Comparison of ENCODE assay signal across 1 cellular context in the genomic region with DNA sequence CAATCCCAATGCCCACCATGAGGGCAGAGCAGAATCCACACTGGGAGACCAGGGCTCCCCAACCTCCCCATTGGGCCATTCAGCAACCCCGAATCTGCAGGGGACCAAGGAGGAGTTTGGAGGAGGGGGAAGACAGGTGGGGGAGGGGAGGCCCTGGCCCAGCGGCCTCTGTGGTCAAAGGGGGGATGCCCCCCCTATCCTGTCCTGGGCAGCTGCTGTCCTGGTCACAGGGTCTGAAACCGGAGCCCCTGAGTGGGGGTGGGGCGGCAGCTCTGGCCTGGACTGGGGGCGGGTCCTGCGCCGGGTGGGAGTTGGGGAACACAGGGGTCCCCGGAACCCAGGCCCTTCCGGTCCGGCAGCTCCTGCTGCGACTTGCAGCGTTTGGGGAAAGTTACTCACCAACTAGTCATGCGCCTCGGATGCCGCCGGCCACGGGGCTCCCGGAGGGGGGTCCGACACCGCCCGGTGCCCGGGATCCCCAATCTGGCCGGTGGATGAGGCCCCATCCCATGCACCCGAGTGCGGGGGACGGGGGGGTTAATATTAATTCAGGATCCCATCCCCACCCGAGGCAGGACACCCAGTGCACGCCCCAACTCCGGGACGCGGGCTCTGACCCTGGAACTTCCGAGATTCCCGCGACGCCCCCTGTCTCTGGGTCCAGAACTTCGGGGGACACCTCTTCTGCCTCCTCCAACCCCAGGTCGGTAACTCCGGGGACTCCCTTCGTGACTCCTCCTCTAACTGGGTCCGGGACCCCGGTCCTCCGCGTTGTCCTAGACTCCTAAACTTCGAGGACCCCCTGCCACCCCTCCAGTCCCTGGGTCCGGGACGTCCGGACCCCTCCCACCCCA.
TF ChIP-seq lines count a peak whose summit lies in the region.

No MANE protein-coding gene starts in this region.

TF ChIP-seq in GM12878, 131 proteins besides CTCF, POLR2A, EP300 and RAD21 (continues in another document):
- TF ChIP-seq SUZ12 (IDR thresholded peaks at IDR 0.05; ENCODE audit: unreplicated experiment) (peak; percentile 45), TARDBP (IDR thresholded peaks at IDR 0.05; ENCODE audit: borderline replicate concordance) (no peak), CBX5 (IDR thresholded peaks at IDR 0.05; ENCODE audit: low read depth) (no peak), SP1 (IDR thresholded peaks at IDR 0.05; ENCODE audit: low read depth, low read length) (no peak), BHLHE40 (IDR thresholded peaks at IDR 0.05; ENCODE audit: borderline replicate concordance in 1 of 2, low read depth in 2 of 2, low read length in 1 of 2) (peak in 1 of 2 experiments; percentile 9; a peak in 1 of 4 replicates), STAT1 (conservative IDR thresholded peaks at IDR 0.05) (no peak), CHD2 (IDR thresholded peaks at IDR 0.05; ENCODE audit: borderline replicate concordance, low read depth, low read length) (peak; percentile 52; the same call in 1 of the 2 replicates), CEBPB (IDR thresholded peaks at IDR 0.05; ENCODE audit: borderline replicate concordance in 1 of 2, low read depth in 2 of 2, low read length in 2 of 2) (no peak), POLR2AphosphoS2 (IDR thresholded peaks at IDR 0.05; ENCODE audit: low read depth, low read length) (no peak), GABPA (IDR thresholded peaks at IDR 0.05; ENCODE audit: low read depth) (no peak), SPI1 (IDR thresholded peaks at IDR 0.05; ENCODE audit: borderline replicate concordance, insufficient read depth, low read depth, low read length) (no peak), RUNX3 (IDR thresholded peaks at IDR 0.05; ENCODE audit: low read length) (peak; percentile 27; the same call in 1 of the 2 replicates), CREM (IDR thresholded peaks at IDR 0.05; ENCODE audit: low read depth) (no peak), CHD4 (IDR thresholded peaks at IDR 0.05) (no peak), LARP7 (IDR thresholded peaks at IDR 0.05) (0 out of 2 replicates have a peak, but pooled peaks have one; percentile 26), MEF2A (IDR thresholded peaks at IDR 0.05; ENCODE audit: insufficient read depth, low read depth, low read length) (no peak)
- TF ChIP-seq, protein P1, sequence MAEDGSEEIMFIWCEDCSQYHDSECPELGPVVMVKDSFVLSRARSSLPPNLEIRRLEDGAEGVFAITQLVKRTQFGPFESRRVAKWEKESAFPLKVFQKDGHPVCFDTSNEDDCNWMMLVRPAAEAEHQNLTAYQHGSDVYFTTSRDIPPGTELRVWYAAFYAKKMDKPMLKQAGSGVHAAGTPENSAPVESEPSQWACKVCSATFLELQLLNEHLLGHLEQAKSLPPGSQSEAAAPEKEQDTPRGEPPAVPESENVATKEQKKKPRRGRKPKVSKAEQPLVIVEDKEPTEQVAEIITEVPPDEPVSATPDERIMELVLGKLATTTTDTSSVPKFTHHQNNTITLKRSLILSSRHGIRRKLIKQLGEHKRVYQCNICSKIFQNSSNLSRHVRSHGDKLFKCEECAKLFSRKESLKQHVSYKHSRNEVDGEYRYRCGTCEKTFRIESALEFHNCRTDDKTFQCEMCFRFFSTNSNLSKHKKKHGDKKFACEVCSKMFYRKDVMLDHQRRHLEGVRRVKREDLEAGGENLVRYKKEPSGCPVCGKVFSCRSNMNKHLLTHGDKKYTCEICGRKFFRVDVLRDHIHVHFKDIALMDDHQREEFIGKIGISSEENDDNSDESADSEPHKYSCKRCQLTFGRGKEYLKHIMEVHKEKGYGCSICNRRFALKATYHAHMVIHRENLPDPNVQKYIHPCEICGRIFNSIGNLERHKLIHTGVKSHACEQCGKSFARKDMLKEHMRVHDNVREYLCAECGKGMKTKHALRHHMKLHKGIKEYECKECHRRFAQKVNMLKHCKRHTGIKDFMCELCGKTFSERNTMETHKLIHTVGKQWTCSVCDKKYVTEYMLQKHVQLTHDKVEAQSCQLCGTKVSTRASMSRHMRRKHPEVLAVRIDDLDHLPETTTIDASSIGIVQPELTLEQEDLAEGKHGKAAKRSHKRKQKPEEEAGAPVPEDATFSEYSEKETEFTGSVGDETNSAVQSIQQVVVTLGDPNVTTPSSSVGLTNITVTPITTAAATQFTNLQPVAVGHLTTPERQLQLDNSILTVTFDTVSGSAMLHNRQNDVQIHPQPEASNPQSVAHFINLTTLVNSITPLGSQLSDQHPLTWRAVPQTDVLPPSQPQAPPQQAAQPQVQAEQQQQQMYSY (CRISPR knock-in tag; IDR thresholded peaks at IDR 0.05) = no peak
- TF ChIP-seq, protein P2, sequence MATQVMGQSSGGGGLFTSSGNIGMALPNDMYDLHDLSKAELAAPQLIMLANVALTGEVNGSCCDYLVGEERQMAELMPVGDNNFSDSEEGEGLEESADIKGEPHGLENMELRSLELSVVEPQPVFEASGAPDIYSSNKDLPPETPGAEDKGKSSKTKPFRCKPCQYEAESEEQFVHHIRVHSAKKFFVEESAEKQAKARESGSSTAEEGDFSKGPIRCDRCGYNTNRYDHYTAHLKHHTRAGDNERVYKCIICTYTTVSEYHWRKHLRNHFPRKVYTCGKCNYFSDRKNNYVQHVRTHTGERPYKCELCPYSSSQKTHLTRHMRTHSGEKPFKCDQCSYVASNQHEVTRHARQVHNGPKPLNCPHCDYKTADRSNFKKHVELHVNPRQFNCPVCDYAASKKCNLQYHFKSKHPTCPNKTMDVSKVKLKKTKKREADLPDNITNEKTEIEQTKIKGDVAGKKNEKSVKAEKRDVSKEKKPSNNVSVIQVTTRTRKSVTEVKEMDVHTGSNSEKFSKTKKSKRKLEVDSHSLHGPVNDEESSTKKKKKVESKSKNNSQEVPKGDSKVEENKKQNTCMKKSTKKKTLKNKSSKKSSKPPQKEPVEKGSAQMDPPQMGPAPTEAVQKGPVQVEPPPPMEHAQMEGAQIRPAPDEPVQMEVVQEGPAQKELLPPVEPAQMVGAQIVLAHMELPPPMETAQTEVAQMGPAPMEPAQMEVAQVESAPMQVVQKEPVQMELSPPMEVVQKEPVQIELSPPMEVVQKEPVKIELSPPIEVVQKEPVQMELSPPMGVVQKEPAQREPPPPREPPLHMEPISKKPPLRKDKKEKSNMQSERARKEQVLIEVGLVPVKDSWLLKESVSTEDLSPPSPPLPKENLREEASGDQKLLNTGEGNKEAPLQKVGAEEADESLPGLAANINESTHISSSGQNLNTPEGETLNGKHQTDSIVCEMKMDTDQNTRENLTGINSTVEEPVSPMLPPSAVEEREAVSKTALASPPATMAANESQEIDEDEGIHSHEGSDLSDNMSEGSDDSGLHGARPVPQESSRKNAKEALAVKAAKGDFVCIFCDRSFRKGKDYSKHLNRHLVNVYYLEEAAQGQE (IDR thresholded peaks at IDR 0.05; ENCODE audit: low read depth, low read length) = no peak
- TF ChIP-seq, protein P3, sequence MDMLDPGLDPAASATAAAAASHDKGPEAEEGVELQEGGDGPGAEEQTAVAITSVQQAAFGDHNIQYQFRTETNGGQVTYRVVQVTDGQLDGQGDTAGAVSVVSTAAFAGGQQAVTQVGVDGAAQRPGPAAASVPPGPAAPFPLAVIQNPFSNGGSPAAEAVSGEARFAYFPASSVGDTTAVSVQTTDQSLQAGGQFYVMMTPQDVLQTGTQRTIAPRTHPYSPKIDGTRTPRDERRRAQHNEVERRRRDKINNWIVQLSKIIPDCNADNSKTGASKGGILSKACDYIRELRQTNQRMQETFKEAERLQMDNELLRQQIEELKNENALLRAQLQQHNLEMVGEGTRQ (IDR thresholded peaks at IDR 0.05; ENCODE audit: borderline replicate concordance, low read depth, low read length) = no peak
- TF ChIP-seq, protein P4, sequence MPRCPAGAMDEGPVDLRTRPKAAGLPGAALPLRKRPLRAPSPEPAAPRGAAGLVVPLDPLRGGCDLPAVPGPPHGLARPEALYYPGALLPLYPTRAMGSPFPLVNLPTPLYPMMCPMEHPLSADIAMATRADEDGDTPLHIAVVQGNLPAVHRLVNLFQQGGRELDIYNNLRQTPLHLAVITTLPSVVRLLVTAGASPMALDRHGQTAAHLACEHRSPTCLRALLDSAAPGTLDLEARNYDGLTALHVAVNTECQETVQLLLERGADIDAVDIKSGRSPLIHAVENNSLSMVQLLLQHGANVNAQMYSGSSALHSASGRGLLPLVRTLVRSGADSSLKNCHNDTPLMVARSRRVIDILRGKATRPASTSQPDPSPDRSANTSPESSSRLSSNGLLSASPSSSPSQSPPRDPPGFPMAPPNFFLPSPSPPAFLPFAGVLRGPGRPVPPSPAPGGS (IDR thresholded peaks at IDR 0.05; ENCODE audit: borderline replicate concordance, insufficient read depth, low read depth, low read length, poor library complexity, severe bottlenecking) = no peak
- TF ChIP-seq, protein P5, sequence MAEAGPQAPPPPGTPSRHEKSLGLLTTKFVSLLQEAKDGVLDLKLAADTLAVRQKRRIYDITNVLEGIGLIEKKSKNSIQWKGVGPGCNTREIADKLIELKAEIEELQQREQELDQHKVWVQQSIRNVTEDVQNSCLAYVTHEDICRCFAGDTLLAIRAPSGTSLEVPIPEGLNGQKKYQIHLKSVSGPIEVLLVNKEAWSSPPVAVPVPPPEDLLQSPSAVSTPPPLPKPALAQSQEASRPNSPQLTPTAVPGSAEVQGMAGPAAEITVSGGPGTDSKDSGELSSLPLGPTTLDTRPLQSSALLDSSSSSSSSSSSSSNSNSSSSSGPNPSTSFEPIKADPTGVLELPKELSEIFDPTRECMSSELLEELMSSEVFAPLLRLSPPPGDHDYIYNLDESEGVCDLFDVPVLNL (IDR thresholded peaks at IDR 0.05; ENCODE audit: low read depth, low read length) = no peak
- TF ChIP-seq, protein P6, sequence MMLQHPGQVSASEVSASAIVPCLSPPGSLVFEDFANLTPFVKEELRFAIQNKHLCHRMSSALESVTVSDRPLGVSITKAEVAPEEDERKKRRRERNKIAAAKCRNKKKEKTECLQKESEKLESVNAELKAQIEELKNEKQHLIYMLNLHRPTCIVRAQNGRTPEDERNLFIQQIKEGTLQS (IDR thresholded peaks at IDR 0.05; ENCODE audit: borderline replicate concordance, extremely low read depth, low read depth, low read length) = no peak
- TF ChIP-seq, protein P7, sequence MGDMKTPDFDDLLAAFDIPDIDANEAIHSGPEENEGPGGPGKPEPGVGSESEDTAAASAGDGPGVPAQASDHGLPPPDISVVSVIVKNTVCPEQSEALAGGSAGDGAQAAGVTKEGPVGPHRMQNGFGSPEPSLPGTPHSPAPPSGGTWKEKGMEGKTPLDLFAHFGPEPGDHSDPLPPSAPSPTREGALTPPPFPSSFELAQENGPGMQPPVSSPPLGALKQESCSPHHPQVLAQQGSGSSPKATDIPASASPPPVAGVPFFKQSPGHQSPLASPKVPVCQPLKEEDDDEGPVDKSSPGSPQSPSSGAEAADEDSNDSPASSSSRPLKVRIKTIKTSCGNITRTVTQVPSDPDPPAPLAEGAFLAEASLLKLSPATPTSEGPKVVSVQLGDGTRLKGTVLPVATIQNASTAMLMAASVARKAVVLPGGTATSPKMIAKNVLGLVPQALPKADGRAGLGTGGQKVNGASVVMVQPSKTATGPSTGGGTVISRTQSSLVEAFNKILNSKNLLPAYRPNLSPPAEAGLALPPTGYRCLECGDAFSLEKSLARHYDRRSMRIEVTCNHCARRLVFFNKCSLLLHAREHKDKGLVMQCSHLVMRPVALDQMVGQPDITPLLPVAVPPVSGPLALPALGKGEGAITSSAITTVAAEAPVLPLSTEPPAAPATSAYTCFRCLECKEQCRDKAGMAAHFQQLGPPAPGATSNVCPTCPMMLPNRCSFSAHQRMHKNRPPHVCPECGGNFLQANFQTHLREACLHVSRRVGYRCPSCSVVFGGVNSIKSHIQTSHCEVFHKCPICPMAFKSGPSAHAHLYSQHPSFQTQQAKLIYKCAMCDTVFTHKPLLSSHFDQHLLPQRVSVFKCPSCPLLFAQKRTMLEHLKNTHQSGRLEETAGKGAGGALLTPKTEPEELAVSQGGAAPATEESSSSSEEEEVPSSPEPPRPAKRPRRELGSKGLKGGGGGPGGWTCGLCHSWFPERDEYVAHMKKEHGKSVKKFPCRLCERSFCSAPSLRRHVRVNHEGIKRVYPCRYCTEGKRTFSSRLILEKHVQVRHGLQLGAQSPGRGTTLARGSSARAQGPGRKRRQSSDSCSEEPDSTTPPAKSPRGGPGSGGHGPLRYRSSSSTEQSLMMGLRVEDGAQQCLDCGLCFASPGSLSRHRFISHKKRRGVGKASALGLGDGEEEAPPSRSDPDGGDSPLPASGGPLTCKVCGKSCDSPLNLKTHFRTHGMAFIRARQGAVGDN (IDR thresholded peaks at IDR 0.05) = no peak
- TF ChIP-seq, protein P8, sequence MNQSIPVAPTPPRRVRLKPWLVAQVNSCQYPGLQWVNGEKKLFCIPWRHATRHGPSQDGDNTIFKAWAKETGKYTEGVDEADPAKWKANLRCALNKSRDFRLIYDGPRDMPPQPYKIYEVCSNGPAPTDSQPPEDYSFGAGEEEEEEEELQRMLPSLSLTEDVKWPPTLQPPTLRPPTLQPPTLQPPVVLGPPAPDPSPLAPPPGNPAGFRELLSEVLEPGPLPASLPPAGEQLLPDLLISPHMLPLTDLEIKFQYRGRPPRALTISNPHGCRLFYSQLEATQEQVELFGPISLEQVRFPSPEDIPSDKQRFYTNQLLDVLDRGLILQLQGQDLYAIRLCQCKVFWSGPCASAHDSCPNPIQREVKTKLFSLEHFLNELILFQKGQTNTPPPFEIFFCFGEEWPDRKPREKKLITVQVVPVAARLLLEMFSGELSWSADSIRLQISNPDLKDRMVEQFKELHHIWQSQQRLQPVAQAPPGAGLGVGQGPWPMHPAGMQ (IDR thresholded peaks at IDR 0.05; ENCODE audit: borderline replicate concordance) = no peak
- TF ChIP-seq, protein P9, sequence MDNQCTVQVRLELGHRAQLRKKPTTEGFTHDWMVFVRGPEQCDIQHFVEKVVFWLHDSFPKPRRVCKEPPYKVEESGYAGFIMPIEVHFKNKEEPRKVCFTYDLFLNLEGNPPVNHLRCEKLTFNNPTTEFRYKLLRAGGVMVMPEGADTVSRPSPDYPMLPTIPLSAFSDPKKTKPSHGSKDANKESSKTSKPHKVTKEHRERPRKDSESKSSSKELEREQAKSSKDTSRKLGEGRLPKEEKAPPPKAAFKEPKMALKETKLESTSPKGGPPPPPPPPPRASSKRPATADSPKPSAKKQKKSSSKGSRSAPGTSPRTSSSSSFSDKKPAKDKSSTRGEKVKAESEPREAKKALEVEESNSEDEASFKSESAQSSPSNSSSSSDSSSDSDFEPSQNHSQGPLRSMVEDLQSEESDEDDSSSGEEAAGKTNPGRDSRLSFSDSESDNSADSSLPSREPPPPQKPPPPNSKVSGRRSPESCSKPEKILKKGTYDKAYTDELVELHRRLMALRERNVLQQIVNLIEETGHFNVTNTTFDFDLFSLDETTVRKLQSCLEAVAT (IDR thresholded peaks at IDR 0.05) = no peak
- TF ChIP-seq, protein P10, sequence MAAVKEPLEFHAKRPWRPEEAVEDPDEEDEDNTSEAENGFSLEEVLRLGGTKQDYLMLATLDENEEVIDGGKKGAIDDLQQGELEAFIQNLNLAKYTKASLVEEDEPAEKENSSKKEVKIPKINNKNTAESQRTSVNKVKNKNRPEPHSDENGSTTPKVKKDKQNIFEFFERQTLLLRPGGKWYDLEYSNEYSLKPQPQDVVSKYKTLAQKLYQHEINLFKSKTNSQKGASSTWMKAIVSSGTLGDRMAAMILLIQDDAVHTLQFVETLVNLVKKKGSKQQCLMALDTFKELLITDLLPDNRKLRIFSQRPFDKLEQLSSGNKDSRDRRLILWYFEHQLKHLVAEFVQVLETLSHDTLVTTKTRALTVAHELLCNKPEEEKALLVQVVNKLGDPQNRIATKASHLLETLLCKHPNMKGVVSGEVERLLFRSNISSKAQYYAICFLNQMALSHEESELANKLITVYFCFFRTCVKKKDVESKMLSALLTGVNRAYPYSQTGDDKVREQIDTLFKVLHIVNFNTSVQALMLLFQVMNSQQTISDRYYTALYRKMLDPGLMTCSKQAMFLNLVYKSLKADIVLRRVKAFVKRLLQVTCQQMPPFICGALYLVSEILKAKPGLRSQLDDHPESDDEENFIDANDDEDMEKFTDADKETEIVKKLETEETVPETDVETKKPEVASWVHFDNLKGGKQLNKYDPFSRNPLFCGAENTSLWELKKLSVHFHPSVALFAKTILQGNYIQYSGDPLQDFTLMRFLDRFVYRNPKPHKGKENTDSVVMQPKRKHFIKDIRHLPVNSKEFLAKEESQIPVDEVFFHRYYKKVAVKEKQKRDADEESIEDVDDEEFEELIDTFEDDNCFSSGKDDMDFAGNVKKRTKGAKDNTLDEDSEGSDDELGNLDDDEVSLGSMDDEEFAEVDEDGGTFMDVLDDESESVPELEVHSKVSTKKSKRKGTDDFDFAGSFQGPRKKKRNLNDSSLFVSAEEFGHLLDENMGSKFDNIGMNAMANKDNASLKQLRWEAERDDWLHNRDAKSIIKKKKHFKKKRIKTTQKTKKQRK (IDR thresholded peaks at IDR 0.05; ENCODE audit: low read depth, low read length) = no peak
